1 cellular context compared by ENCODE assay signal in genomic region chr9:130461218-130461630, GRCh38.
TF ChIP-seq lines count a peak whose summit lies in the region.

No MANE protein-coding gene starts in this region.

TF ChIP-seq in HepG2, 621 proteins besides CTCF, POLR2A, EP300 and RAD21 (continued from another document and continues in another):
- TF ChIP-seq, protein P1, sequence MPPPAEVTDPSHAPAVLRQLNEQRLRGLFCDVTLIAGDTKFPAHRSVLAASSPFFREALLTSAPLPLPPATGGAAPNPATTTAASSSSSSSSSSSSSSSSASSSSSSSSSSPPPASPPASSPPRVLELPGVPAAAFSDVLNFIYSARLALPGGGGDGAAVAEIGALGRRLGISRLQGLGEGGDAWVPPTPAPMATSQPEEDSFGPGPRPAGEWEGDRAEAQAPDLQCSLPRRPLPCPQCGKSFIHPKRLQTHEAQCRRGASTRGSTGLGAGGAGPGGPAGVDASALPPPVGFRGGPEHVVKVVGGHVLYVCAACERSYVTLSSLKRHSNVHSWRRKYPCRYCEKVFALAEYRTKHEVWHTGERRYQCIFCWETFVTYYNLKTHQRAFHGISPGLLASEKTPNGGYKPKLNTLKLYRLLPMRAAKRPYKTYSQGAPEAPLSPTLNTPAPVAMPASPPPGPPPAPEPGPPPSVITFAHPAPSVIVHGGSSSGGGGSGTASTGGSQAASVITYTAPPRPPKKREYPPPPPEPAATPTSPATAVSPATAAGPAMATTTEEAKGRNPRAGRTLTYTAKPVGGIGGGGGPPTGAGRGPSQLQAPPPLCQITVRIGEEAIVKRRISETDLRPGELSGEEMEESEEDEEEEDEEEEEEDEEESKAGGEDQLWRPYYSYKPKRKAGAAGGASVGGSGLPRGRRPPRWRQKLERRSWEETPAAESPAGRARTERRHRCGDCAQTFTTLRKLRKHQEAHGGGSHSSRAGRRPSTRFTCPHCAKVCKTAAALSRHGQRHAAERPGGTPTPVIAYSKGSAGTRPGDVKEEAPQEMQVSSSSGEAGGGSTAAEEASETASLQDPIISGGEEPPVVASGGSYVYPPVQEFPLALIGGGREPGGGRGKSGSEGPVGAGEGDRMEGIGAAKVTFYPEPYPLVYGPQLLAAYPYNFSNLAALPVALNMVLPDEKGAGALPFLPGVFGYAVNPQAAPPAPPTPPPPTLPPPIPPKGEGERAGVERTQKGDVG (CRISPR knock-in tag; IDR thresholded peaks at IDR 0.05; ENCODE audit: borderline replicate concordance) = peak; percentile 82; the same call in 1 of the 2 replicates
- TF ChIP-seq ZNF205 (CRISPR knock-in tag; IDR thresholded peaks at IDR 0.05) (no peak), KLF9 (CRISPR knock-in tag; IDR thresholded peaks at IDR 0.05; ENCODE audit: low read depth) (no peak), HMG20A (CRISPR knock-in tag; IDR thresholded peaks at IDR 0.05; ENCODE audit: borderline replicate concordance) (no peak), ZNF367 (CRISPR knock-in tag; IDR thresholded peaks at IDR 0.05; ENCODE audit: borderline replicate concordance) (no peak), PLRG1 (conservative IDR thresholded peaks at IDR 0.05) (no peak), BCL6 (CRISPR knock-in tag; IDR thresholded peaks at IDR 0.05) (0 out of 2 replicates have a peak, but pooled peaks have one; percentile 13), BCLAF1 (IDR thresholded peaks at IDR 0.05) (no peak), TGIF2 (CRISPR knock-in tag; IDR thresholded peaks at IDR 0.05) (no peak), ZBTB40 (IDR thresholded peaks at IDR 0.05) (no peak), ZBTB40 (CRISPR knock-in tag; IDR thresholded peaks at IDR 0.05) (no peak), NRL (CRISPR knock-in tag; IDR thresholded peaks at IDR 0.05; ENCODE audit: borderline replicate concordance) (no peak), ETV5 (CRISPR knock-in tag; IDR thresholded peaks at IDR 0.05; ENCODE audit: borderline replicate concordance) (no peak), SP1 (IDR thresholded peaks at IDR 0.05) (no peak), SP1 (CRISPR knock-in tag; IDR thresholded peaks at IDR 0.05) (no peak), ZNF891 (CRISPR knock-in tag; IDR thresholded peaks at IDR 0.05) (no peak), FOXA3 (CRISPR knock-in tag; IDR thresholded peaks at IDR 0.05) (no peak), MYC (CRISPR knock-in tag; IDR thresholded peaks at IDR 0.05; ENCODE audit: borderline replicate concordance) (0 out of 2 replicates have a peak, but pooled peaks have one; percentile 49), SALL1 (CRISPR knock-in tag; IDR thresholded peaks at IDR 0.05) (no peak; the same call in 1 of the 2 replicates), ZNF17 (CRISPR knock-in tag; IDR thresholded peaks at IDR 0.05) (no peak), PRDM4 (CRISPR knock-in tag; IDR thresholded peaks at IDR 0.05; ENCODE audit: borderline replicate concordance) (no peak), GLI4 (CRISPR knock-in tag; IDR thresholded peaks at IDR 0.05; ENCODE audit: borderline replicate concordance) (no peak), TSC22D2 (CRISPR knock-in tag; IDR thresholded peaks at IDR 0.05; ENCODE audit: borderline replicate concordance) (peak; percentile 38; the same call in 1 of the 2 replicates), NFE2 (CRISPR knock-in tag; IDR thresholded peaks at IDR 0.05) (no peak), ZNF264 (CRISPR knock-in tag; IDR thresholded peaks at IDR 0.05) (no peak), SETDB1 (CRISPR knock-in tag; IDR thresholded peaks at IDR 0.05; ENCODE audit: borderline replicate concordance) (no peak), HOXA9 (CRISPR knock-in tag; IDR thresholded peaks at IDR 0.05; ENCODE audit: borderline replicate concordance) (no peak), TOE1 (CRISPR knock-in tag; IDR thresholded peaks at IDR 0.05) (no peak), MEIS2 (CRISPR knock-in tag; IDR thresholded peaks at IDR 0.05) (no peak), SMC3 (IDR thresholded peaks at IDR 0.05; ENCODE audit: low read length) (peak; percentile 62; the same call in 1 of the 2 replicates), SRSF9 (IDR thresholded peaks at IDR 0.05; ENCODE audit: borderline replicate concordance, insufficient read depth, low read depth, low read length, poor library complexity, severe bottlenecking) (no peak), KLF16 (CRISPR knock-in tag; IDR thresholded peaks at IDR 0.05) (no peak), ZNF781 (CRISPR knock-in tag; IDR thresholded peaks at IDR 0.05; ENCODE audit: borderline replicate concordance, not compliant biosample characterization) (no peak), KDM4B (CRISPR knock-in tag; IDR thresholded peaks at IDR 0.05) (no peak), REXO4 (CRISPR knock-in tag; IDR thresholded peaks at IDR 0.05; ENCODE audit: borderline replicate concordance) (no peak), ZNF230 (CRISPR knock-in tag; IDR thresholded peaks at IDR 0.05) (no peak), ZBTB7A (CRISPR knock-in tag; IDR thresholded peaks at IDR 0.05) (0 out of 2 replicates have a peak, but pooled peaks have one; percentile 57), ATF1 (CRISPR knock-in tag; IDR thresholded peaks at IDR 0.05) (no peak)
- TF ChIP-seq, protein P2, sequence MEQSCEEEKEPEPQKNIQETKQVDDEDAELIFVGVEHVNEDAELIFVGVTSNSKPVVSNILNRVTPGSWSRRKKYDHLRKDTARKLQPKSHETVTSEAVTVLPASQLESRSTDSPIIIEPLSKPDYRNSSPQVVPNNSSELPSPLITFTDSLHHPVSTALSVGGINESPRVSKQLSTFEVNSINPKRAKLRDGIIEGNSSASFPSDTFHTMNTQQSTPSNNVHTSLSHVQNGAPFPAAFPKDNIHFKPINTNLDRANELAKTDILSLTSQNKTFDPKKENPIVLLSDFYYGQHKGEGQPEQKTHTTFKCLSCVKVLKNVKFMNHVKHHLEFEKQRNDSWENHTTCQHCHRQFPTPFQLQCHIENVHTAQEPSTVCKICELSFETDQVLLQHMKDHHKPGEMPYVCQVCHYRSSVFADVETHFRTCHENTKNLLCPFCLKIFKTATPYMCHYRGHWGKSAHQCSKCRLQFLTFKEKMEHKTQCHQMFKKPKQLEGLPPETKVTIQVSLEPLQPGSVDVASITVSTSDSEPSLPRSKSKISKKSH (CRISPR knock-in tag; IDR thresholded peaks at IDR 0.05; ENCODE audit: borderline replicate concordance) = 0 out of 2 replicates have a peak, but pooled peaks have one; percentile 25
- TF ChIP-seq, protein P3, sequence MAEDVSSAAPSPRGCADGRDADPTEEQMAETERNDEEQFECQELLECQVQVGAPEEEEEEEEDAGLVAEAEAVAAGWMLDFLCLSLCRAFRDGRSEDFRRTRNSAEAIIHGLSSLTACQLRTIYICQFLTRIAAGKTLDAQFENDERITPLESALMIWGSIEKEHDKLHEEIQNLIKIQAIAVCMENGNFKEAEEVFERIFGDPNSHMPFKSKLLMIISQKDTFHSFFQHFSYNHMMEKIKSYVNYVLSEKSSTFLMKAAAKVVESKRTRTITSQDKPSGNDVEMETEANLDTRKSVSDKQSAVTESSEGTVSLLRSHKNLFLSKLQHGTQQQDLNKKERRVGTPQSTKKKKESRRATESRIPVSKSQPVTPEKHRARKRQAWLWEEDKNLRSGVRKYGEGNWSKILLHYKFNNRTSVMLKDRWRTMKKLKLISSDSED (CRISPR knock-in tag; IDR thresholded peaks at IDR 0.05) = no peak
- TF ChIP-seq, protein P4, sequence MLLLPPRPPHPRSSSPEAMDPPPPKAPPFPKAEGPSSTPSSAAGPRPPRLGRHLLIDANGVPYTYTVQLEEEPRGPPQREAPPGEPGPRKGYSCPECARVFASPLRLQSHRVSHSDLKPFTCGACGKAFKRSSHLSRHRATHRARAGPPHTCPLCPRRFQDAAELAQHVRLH (CRISPR knock-in tag; IDR thresholded peaks at IDR 0.05; ENCODE audit: borderline replicate concordance, low read depth) = no peak
- TF ChIP-seq, protein P5, sequence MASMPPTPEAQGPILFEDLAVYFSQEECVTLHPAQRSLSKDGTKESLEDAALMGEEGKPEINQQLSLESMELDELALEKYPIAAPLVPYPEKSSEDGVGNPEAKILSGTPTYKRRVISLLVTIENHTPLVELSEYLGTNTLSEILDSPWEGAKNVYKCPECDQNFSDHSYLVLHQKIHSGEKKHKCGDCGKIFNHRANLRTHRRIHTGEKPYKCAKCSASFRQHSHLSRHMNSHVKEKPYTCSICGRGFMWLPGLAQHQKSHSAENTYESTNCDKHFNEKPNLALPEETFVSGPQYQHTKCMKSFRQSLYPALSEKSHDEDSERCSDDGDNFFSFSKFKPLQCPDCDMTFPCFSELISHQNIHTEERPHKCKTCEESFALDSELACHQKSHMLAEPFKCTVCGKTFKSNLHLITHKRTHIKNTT (CRISPR knock-in tag; IDR thresholded peaks at IDR 0.05) = no peak
